Comparison of ENCODE assay signal across 18 cellular contexts in genomic region chr2:235328991-235329390, GRCh38.
DNase-seq lines count a peak whose midpoint lies in the region; TF ChIP-seq lines count a peak whose summit lies in the region.
"Had no signal": no experiment of that assay in that cellular context is flagged by ENCODE, and none has a peak within 500 bp of the region (broad histone marks: within the 10 kb centered on the region; RNA-seq: fewer than 3 reads in every experiment).

No MANE protein-coding gene starts in this region.

- H3K9me3 Mint-ChIP-seq in neural crest cell: no peaks in the 10 kb centered on the region
- H3K9me3 Mint-ChIP-seq: CD8-positive, alpha-beta T cell; GM23338 had no signal

- H3K27me3 ChIP-seq in right atrium auricular region (no peaks in the 10 kb centered on the region), left ventricle myocardium inferior (ENCODE audit: low read depth) (peaks cover 40% of the 10 kb centered on the region)

- no peak overlapping the region for H3K27ac ChIP-seq in right atrium auricular region
- H3K27ac ChIP-seq in left ventricle myocardium inferior (replicated peaks): no peak overlapping the region
- H3K27ac ChIP-seq: 22Rv1 had no signal

- DNase-seq in right atrium auricular region (ENCODE audit: low spot score) (peak; percentile 23), left ventricle myocardium inferior (no peak), fibroblast of gingiva (ENCODE audit: low read depth) (peak; percentile 86), neural crest cell (ENCODE audit: low read depth, low spot score) (no peak), GM13976 (ENCODE audit: low spot score) (no peak), GM10248 (ENCODE audit: extremely low spot score) (no peak), cerebellum (ENCODE audit: low spot score) (no peak)
- DNase-seq: ACHN; C1 segment of cervical spinal cord; Caco-2; CD4-positive, CD25-positive, alpha-beta regulatory T cell; CD8-positive, alpha-beta T cell; DMS153; DND-41; H9 had no signal

- peak overlapping the region; percentile 63 for H3K27ac Mint-ChIP-seq in neural crest cell (ENCODE audit: unreplicated experiment)
- H3K27ac Mint-ChIP-seq: CD4-positive, CD25-positive, alpha-beta regulatory T cell; CD8-positive, alpha-beta T cell; GM23338; H9 had no signal

- POLR2A ChIA-PET in GM10248 (lab: Yijun Ruan, JAX): no interaction called here

- CTCF ChIA-PET in GM10248 (lab: Yijun Ruan, JAX): interaction anchor here (1.1 kb wide), 1 partner anchor 9 kb away, joined by 3 read pairs; no protein-coding TSS in a partner anchor

- no peaks in the 10 kb centered on the region for H3K27me3 Mint-ChIP-seq in neural crest cell (ENCODE audit: low read depth)
- H3K27me3 Mint-ChIP-seq: CD4-positive, CD25-positive, alpha-beta regulatory T cell had no signal

- in situ Hi-C loops in GM13976 (cut with MboI; ENCODE audit: low sequenced_read_pairs, unreplicated experiment): no loop called here

- no peaks in the 10 kb centered on the region for H3K36me3 Mint-ChIP-seq in neural crest cell (ENCODE audit: low read depth)
- H3K36me3 Mint-ChIP-seq: CD4-positive, CD25-positive, alpha-beta regulatory T cell; CD8-positive, alpha-beta T cell had no signal

- H3K36me3 ChIP-seq in right atrium auricular region (no peaks in the 10 kb centered on the region), left ventricle myocardium inferior (no peaks in the 10 kb centered on the region)

- H3K4me3 Mint-ChIP-seq in neural crest cell: no peak overlapping the region
- H3K4me3 Mint-ChIP-seq: CD4-positive, CD25-positive, alpha-beta regulatory T cell; CD8-positive, alpha-beta T cell; GM23338; H9 had no signal

- TF ChIP-seq CTCF in right atrium auricular region (IDR thresholded peaks at IDR 0.05) (no peak), left ventricle myocardium inferior (IDR thresholded peaks at IDR 0.05; ENCODE audit: borderline replicate concordance) (no peak), neural crest cell (conservative IDR thresholded peaks at IDR 0.05) (no peak), GM13976 (IDR thresholded peaks at IDR 0.05; ENCODE audit: borderline replicate concordance, control extremely low read depth, extremely low read depth, insufficient read depth, missing control alignments) (no peak), GM10248 (IDR thresholded peaks at IDR 0.05; ENCODE audit: control extremely low read depth, extremely low read depth, low read depth, missing control alignments) (no peak)

- no peak overlapping the region for H3K4me3 ChIP-seq in right atrium auricular region
- no peak overlapping the region for H3K4me3 ChIP-seq in left ventricle myocardium inferior
- H3K4me3 ChIP-seq: GM12878, GM23338 had no signal

- intact Hi-C loops in left ventricle myocardium inferior (cut with micrococcal nuclease): no loop called here

- H3K9me3 ChIP-seq in right atrium auricular region (no peaks in the 10 kb centered on the region), left ventricle myocardium inferior (replicated peaks) (peaks cover 5% of the 10 kb centered on the region)
- H3K9me3 ChIP-seq: Caco-2 had no signal

- H3K4me1 ChIP-seq in right atrium auricular region (no peaks in the 10 kb centered on the region), left ventricle myocardium inferior (no peaks in the 10 kb centered on the region)

- peaks cover 10% of the 10 kb centered on the region for H3K4me1 Mint-ChIP-seq in neural crest cell
- H3K4me1 Mint-ChIP-seq: CD4-positive, CD25-positive, alpha-beta regulatory T cell had no signal

Comparison
In these comparisons a context has a peak if more than half of its experiments do, and no peak if none do; other contexts are left out.
1. DNase-seq: peak in right atrium auricular region (single experiment) and fibroblast of gingiva (single experiment); none in left ventricle myocardium inferior (single experiment), neural crest cell (single experiment), GM13976 (single experiment), GM10248 (single experiment) and cerebellum (single experiment).